In genomic region chr6:26961236-26961635, GRCh38 we compare ENCODE assay signal across 1 cellular context.
TF ChIP-seq lines count a peak whose summit lies in the region.
"Not testable (repeated sequence)": the region's sequence is repeated elsewhere in the genome, so short reads cannot be mapped to it uniquely, and the experiment has no call there.

No MANE protein-coding gene starts in this region.

TF ChIP-seq in K562, 482 proteins besides CTCF, POLR2A, EP300 and RAD21:
- TF ChIP-seq SMARCE1 (IDR thresholded peaks at IDR 0.05), result 0 out of 2 replicates have a peak, but pooled peaks have one; percentile 15
- peak; percentile 58 for TF ChIP-seq ATF3 (IDR thresholded peaks at IDR 0.05)
- TF ChIP-seq ATF3 (CRISPR knock-in tag; conservative IDR thresholded peaks at IDR 0.05), result not testable (repeated sequence)
- peak; percentile 71 for TF ChIP-seq FOSL1 (tag; conservative IDR thresholded peaks at IDR 0.05)
- 0 out of 2 replicates have a peak, but pooled peaks have one; percentile 12 for TF ChIP-seq ARID1B (IDR thresholded peaks at IDR 0.05)
